In the genomic region with DNA sequence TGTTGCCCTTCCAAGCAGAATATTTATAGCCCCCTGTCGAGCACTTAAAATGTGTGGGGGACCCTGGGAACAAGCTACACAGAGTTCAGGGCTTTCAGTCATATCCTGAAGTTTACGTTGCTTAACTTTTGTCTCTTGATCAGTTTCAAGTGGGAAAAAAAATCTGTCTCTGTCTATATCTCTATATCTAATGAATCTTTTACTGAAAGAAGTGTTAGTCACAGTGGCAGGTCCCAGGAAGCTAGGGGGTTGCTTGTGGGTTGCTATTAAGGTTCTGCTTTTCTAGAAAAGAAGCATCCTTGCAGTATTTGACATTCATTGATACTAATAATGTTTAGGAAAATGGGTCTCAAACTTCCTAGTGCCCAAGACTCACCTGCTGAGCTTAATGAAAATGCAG, we compare ENCODE assay signal across 1 cellular context.
TF ChIP-seq lines count a peak whose summit lies in the region.

No MANE protein-coding gene starts in this region.

TF ChIP-seq in GM12878, 131 proteins besides CTCF, POLR2A, EP300 and RAD21 (continued from another document):
- no peak for TF ChIP-seq NRF1 (conservative IDR thresholded peaks at IDR 0.05; ENCODE audit: low read depth, low read length)
- TF ChIP-seq SREBF2 (IDR thresholded peaks at IDR 0.05; ENCODE audit: low read length) = no peak
- TF ChIP-seq SMAD1 (IDR thresholded peaks at IDR 0.05; ENCODE audit: low read depth, partially characterized antibody) = no peak
- no peak for TF ChIP-seq NR2F1 (conservative IDR thresholded peaks at IDR 0.05)
- no peak for TF ChIP-seq ZSCAN29 (IDR thresholded peaks at IDR 0.05)
- no peak for TF ChIP-seq FOXM1 (IDR thresholded peaks at IDR 0.05; ENCODE audit: low read depth, low read length)
- no peak for TF ChIP-seq POLR2AphosphoS5 (IDR thresholded peaks at IDR 0.05; ENCODE audit: low read length)
- no peak for TF ChIP-seq PML (IDR thresholded peaks at IDR 0.05; ENCODE audit: low read length)
- no peak for TF ChIP-seq MTA3 (IDR thresholded peaks at IDR 0.05; ENCODE audit: borderline replicate concordance, low read length)
- no peak for TF ChIP-seq POU2F2 (IDR thresholded peaks at IDR 0.05; ENCODE audit: borderline replicate concordance, low read depth, low read length)
TF ChIP-seq in GM12878: peak in this region for 0.
